ENCODE assay signal across 9 cellular contexts in the genomic region with DNA sequence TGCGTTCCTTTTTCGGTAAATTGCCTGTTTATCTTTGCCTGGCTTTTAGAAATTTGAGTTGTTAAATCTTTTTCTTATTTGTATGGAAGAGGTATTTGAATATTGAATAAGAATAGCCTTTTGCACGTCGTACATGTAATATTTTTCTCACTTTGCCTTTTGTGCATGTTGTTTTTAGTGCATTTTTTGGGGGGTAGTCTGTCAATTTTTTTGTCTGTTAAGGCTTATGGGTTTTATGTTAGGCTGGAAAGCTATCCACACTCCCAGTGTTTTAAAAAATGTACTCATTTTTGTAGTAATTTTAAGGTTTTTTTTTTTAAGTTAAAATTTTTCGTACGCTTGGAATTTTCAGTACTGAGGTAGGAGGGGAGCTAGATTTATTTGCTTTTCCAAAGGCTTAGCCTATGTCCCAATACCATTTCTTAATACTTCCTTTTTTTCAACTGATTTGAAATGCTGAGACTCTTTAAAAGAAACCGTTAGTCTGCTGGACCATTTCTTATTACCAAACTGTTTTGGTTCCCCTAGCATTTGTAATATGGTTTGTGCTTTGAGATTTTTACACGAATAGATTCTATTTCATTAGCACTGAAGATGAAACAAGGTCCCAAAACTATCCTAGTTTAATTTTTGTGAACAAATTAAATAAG. TPM values are rescaled to one million over a fixed set of nuclear protein-coding genes. Genes with fewer than 3 reads are reported as not detected.
DNase-seq lines count a peak whose midpoint lies in the region; ATAC-seq and TF ChIP-seq lines count a peak whose summit lies in the region.
"Had no signal": no experiment of that assay in that cellular context is flagged by ENCODE, and none has a peak within 500 bp of the region (broad histone marks: within the 10 kb centered on the region; RNA-seq: fewer than 3 reads in every experiment).

No MANE protein-coding gene starts in this region.

- no peak for DNase-seq in activated T-cell treated with anti-CD3 and anti-CD28 coated beads, Interleukin-2, amount 50 U/mL, for 4 hours
- no peak for DNase-seq in activated T-cell treated with anti-CD3 and anti-CD28 coated beads, Interleukin-2, amount 50 U/mL, for 1 hour
- no peak for DNase-seq in activated CD8-positive, alpha-beta T cell treated with anti-CD3 and anti-CD28 coated beads, Interleukin-2, amount 10 ng/mL, durations not matched to agents 7 days and 5 days
- DNase-seq in right lobe of liver, result no peak
- DNase-seq in GDM1 (lab: John Stamatoyannopoulos, UW), result no peak
- DNase-seq in superior temporal gyrus (ENCODE audit: extremely low spot score), result no peak
- DNase-seq: stimulated activated CD4-positive, alpha-beta T cell treated with anti-CD3 and anti-CD28 coated beads, Interleukin-15, amount 100 ng/mL, for 24 hours had no signal

- peak overlapping the region; percentile 100 for H3K4me3 Mint-ChIP-seq in activated T-cell treated with anti-CD3 and anti-CD28 coated beads, Interleukin-2, amount 50 U/mL, for 4 hours
- peak overlapping the region; percentile 100 for H3K4me3 Mint-ChIP-seq in activated CD8-positive, alpha-beta T cell treated with anti-CD3 and anti-CD28 coated beads, Interleukin-2, amount 10 ng/mL, durations not matched to agents 7 days and 5 days

- intact Hi-C loops in right lobe of liver (cut with DNase I), result loop anchor here in 1 of 2 donors (10.0 kb wide), 1 partner anchor 233 kb away; no protein-coding TSS in a partner anchor

- no peak for TF ChIP-seq CTCF in right lobe of liver (IDR thresholded peaks at IDR 0.05)

- H3K36me3 ChIP-seq in right lobe of liver, result no peaks in the 10 kb centered on the region
- no peaks in the 10 kb centered on the region for H3K36me3 ChIP-seq in thymus (ENCODE audit: control insufficient read depth, insufficient read depth)

- H3K4me3 ChIP-seq in right lobe of liver (peak overlapping the region in 2 of 3 donors; percentile 60 to 78), thymus (ENCODE audit: low read length) (peak overlapping the region; percentile 56)

- H3K27me3 ChIP-seq in right lobe of liver (no peaks in the 10 kb centered on the region), thymus (ENCODE audit: control insufficient read depth, insufficient read depth) (peaks cover 10% of the 10 kb centered on the region)

- H3K4me1 ChIP-seq in right lobe of liver (no peaks in the 10 kb centered on the region), thymus (ENCODE audit: control insufficient read depth, insufficient read depth, low read length) (peaks cover 4% of the 10 kb centered on the region)

- peaks cover 31% of the 10 kb centered on the region for H3K4me1 Mint-ChIP-seq in activated T-cell treated with anti-CD3 and anti-CD28 coated beads, Interleukin-2, amount 50 U/mL, for 4 hours (ENCODE audit: low read depth)
- H3K4me1 Mint-ChIP-seq in activated CD8-positive, alpha-beta T cell treated with anti-CD3 and anti-CD28 coated beads, Interleukin-2, amount 10 ng/mL, durations not matched to agents 7 days and 5 days (ENCODE audit: low read depth), result peaks cover 55% of the 10 kb centered on the region

- POLR2A ChIA-PET in activated CD8-positive, alpha-beta T cell treated with anti-CD3 and anti-CD28 coated beads, Interleukin-2, amount 10 ng/mL, durations not matched to agents 7 days and 5 days (lab: Charles Lee), result interaction anchor here (0.8 to 4.7 kb wide), 7 partner anchors 9 to 175 kb away, joined by 4 to 79 read pairs (median 9); a partner anchor contains a TSS

- H3K9me3 Mint-ChIP-seq in activated T-cell treated with anti-CD3 and anti-CD28 coated beads, Interleukin-2, amount 50 U/mL, for 4 hours, result no peaks in the 10 kb centered on the region
- no peaks in the 10 kb centered on the region for H3K9me3 Mint-ChIP-seq in activated CD8-positive, alpha-beta T cell treated with anti-CD3 and anti-CD28 coated beads, Interleukin-2, amount 10 ng/mL, durations not matched to agents 7 days and 5 days (ENCODE audit: insufficient read depth)

- H3K27ac Mint-ChIP-seq in activated CD8-positive, alpha-beta T cell treated with anti-CD3 and anti-CD28 coated beads, Interleukin-2, amount 10 ng/mL, durations not matched to agents 7 days and 5 days, result peak overlapping the region; percentile 91

- WGBS in right lobe of liver (ENCODE audit: insufficient coverage, low coverage, low lambda C conversion rate, missing lambda C conversion rate), result 34% methylated on average over 8 of the region's 8 CpGs
- WGBS in thymus, result 63% methylated on average over 8 of the region's 8 CpGs

- CTCF ChIA-PET in activated CD8-positive, alpha-beta T cell treated with anti-CD3 and anti-CD28 coated beads, Interleukin-2, amount 10 ng/mL, durations not matched to agents 7 days and 5 days (lab: Charles Lee), result interaction anchor here (0.6 kb wide), 1 partner anchor 57 kb away, joined by 3 read pairs; no protein-coding TSS in a partner anchor

- H3K27ac ChIP-seq in right lobe of liver (no peak overlapping the region), thymus (ENCODE audit: low read depth) (no peak overlapping the region)

- peaks cover 4% of the 10 kb centered on the region for H3K36me3 Mint-ChIP-seq in activated T-cell treated with anti-CD3 and anti-CD28 coated beads, Interleukin-2, amount 50 U/mL, for 4 hours (ENCODE audit: insufficient read depth)
- peaks cover 52% of the 10 kb centered on the region for H3K36me3 Mint-ChIP-seq in activated CD8-positive, alpha-beta T cell treated with anti-CD3 and anti-CD28 coated beads, Interleukin-2, amount 10 ng/mL, durations not matched to agents 7 days and 5 days (ENCODE audit: low read depth)

- no peaks in the 10 kb centered on the region for H3K27me3 Mint-ChIP-seq in activated T-cell treated with anti-CD3 and anti-CD28 coated beads, Interleukin-2, amount 50 U/mL, for 4 hours (ENCODE audit: low read depth)
- H3K27me3 Mint-ChIP-seq in activated CD8-positive, alpha-beta T cell treated with anti-CD3 and anti-CD28 coated beads, Interleukin-2, amount 10 ng/mL, durations not matched to agents 7 days and 5 days (ENCODE audit: low read depth), result no peaks in the 10 kb centered on the region

- TF ChIP-seq POLR2A in right lobe of liver (IDR thresholded peaks at IDR 0.05), result no peak

- ATAC-seq in activated T-cell treated with anti-CD3 and anti-CD28 coated beads, Interleukin-2, amount 50 U/mL, for 4 hours, result no peak
- no peak for ATAC-seq in activated CD8-positive, alpha-beta T cell treated with anti-CD3 and anti-CD28 coated beads, Interleukin-2, amount 10 ng/mL, durations not matched to agents 7 days and 5 days
- ATAC-seq in right lobe of liver (no peak), GM18873 (IDR thresholded peaks at IDR 0.05; ENCODE audit: low FRiP score, unreplicated experiment) (no peak)

- H3K9me3 ChIP-seq in right lobe of liver (no peaks in the 10 kb centered on the region), thymus (ENCODE audit: control insufficient read depth) (no peaks in the 10 kb centered on the region)

RNA-seq across cellular contexts. Expression of a gene that starts 1.3 kb away (rescaled TPM):
- total RNA-seq in activated T-cell treated with anti-CD3 and anti-CD28 coated beads, Interleukin-2, amount 50 U/mL, for 4 hours, result 1 to 10 TPM; 2.3 to 5.0 (median 2.9) TPM
- 10 to 100 TPM; 30.2 TPM for total RNA-seq in activated CD8-positive, alpha-beta T cell treated with anti-CD3 and anti-CD28 coated beads, Interleukin-2, amount 10 ng/mL, durations not matched to agents 7 days and 5 days
- 1 to 10 TPM; 1.5 to 5.8 (median 1.8) TPM for total RNA-seq in right lobe of liver
- polyA plus RNA-seq in thymus, result 19.1 TPM

Comparison
In these comparisons a context has a peak if more than half of its experiments do, and no peak if none do; other contexts are left out.
1. RNA of a gene that starts 1.3 kb away (total RNA-seq): 30.2 TPM in activated CD8-positive, alpha-beta T cell treated with anti-CD3 and anti-CD28 coated beads, Interleukin-2, amount 10 ng/mL, durations not matched to agents 7 days and 5 days; 2.3 to 5.0 TPM in activated T-cell treated with anti-CD3 and anti-CD28 coated beads, Interleukin-2, amount 50 U/mL, for 4 hours and 1.5 to 5.8 TPM in right lobe of liver; every median in the first group is over 4 times any median in the second.